22 cellular contexts compared by ENCODE assay signal in genomic region chr10:79354141-79354540, GRCh38. TPM values are rescaled to one million over a fixed set of nuclear protein-coding genes. Genes with fewer than 3 reads are reported as not detected.
DNase-seq lines count a peak whose midpoint lies in the region; ATAC-seq, FAIRE-seq and TF ChIP-seq lines count a peak whose summit lies in the region.
"Had no signal": no experiment of that assay in that cellular context is flagged by ENCODE, and none has a peak within 500 bp of the region (broad histone marks: within the 10 kb centered on the region; RNA-seq: fewer than 3 reads in every experiment).

No MANE protein-coding gene starts in this region.

- peaks cover 3% of the 10 kb centered on the region; the same call in 1 of the 2 replicates for H4K20me1 ChIP-seq in OCI-LY7 (ENCODE audit: insufficient read depth, low read length)
- H4K20me1 ChIP-seq in endothelial cell of umbilical vein (replicated peaks; ENCODE audit: control insufficient read depth, extremely low read depth, insufficient read depth, low read length) = no peaks in the 10 kb centered on the region

- H3K4me3 Mint-ChIP-seq in Caco-2 (ENCODE audit: unreplicated experiment) = no peak overlapping the region

- no peak for FAIRE-seq in endothelial cell of umbilical vein (lab: Jason Lieb, UNC)
- FAIRE-seq: astrocyte had no signal

- ATAC-seq in GM19452 (IDR thresholded peaks at IDR 0.05; ENCODE audit: unreplicated experiment) = no peak
- ATAC-seq in GM19463 (IDR thresholded peaks at IDR 0.05; ENCODE audit: unreplicated experiment) = no peak
- ATAC-seq: gastrocnemius medialis, left lobe of liver, SK-N-SH treated with all-trans-retinoic acid at 6 μM for 48 hours had no signal

- H3K27ac ChIP-seq in OCI-LY7 (ENCODE audit: low read depth, low read length, poor library complexity, severe bottlenecking) (no peak overlapping the region), endothelial cell of umbilical vein (ENCODE audit: insufficient read depth, low read depth, low read length) (no peak overlapping the region)
- H3K27ac ChIP-seq: C4-2B, colonic mucosa, epithelial cell of prostate, sigmoid colon, thyroid gland had no signal

- no peak for TF ChIP-seq CTCF in Caco-2 (IDR thresholded peaks at IDR 0.05; ENCODE audit: insufficient read depth in 1 of 2, low read depth in 1 of 2, low read length in 1 of 2, severe bottlenecking in 1 of 2, unreplicated experiment in 1 of 2)
- TF ChIP-seq CTCF in GM20000 (IDR thresholded peaks at IDR 0.05; ENCODE audit: extremely low read depth, missing control alignments) = no peak
- no peak for TF ChIP-seq CTCF in OCI-LY7 (conservative IDR thresholded peaks at IDR 0.05; ENCODE audit: low read length)
- no peak for TF ChIP-seq CTCF in endothelial cell of umbilical vein (IDR thresholded peaks at IDR 0.05; ENCODE audit: extremely low read depth in 1 of 2, insufficient read depth in 1 of 2, low read depth in 1 of 2, low read length in 2 of 2)

- no peak overlapping the region for H3K4me3 ChIP-seq in Caco-2 (ENCODE audit: low read depth, low read length)
- no peak overlapping the region for H3K4me3 ChIP-seq in OCI-LY7 (ENCODE audit: low read depth, low read length, poor library complexity, severe bottlenecking)
- H3K4me3 ChIP-seq in endothelial cell of umbilical vein (replicated peaks in 1 of 3; ENCODE audit: insufficient read depth in 1 of 3, low read depth in 1 of 3, low read length in 3 of 3) = no peak overlapping the region
- H3K4me3 ChIP-seq: colonic mucosa, gastrocnemius medialis, sigmoid colon, thyroid gland had no signal

- no peaks in the 10 kb centered on the region for H3K9me1 ChIP-seq in endothelial cell of umbilical vein (replicated peaks; ENCODE audit: control insufficient read depth, extremely low read depth, insufficient read depth, low read length)

- POLR2A ChIA-PET in Caco-2 (lab: Charles Lee) (interaction anchor here (0.5 kb wide), 1 partner anchor 852 kb away, joined by 4 read pairs; no protein-coding TSS in a partner anchor), OCI-LY7 (lab: Charles Lee) (no interaction called here), endothelial cell of umbilical vein (lab: Charles Lee) (no interaction called here)

- CTCF ChIA-PET in Caco-2 (lab: Charles Lee) = interaction anchor here (0.6 kb wide), 1 partner anchor 36 kb away, joined by 3 read pairs; no protein-coding TSS in a partner anchor
- CTCF ChIA-PET in OCI-LY7 (lab: Charles Lee; ENCODE audit: unreplicated experiment) = no interaction called here
- CTCF ChIA-PET in endothelial cell of umbilical vein (lab: Charles Lee) = interaction anchor here (1.0 kb wide), 1 partner anchor 20 kb away, joined by 3 read pairs; no protein-coding TSS in a partner anchor

- no peak overlapping the region for H3K4me2 ChIP-seq in OCI-LY7 (ENCODE audit: low read length)
- no peak overlapping the region for H3K4me2 ChIP-seq in endothelial cell of umbilical vein (ENCODE audit: insufficient read depth, low read length)

- TSS peak; percentile 10 for BruUV-seq in Caco-2 (replicated peaks; lab: Mats Ljungman, UMichigan)
- BruUV-seq in OCI-LY7 (replicated peaks; lab: Mats Ljungman, UMichigan) = TSS peak; percentile 71
- TSS peak; percentile 11 for BruUV-seq in endothelial cell of umbilical vein (replicated peaks; lab: Mats Ljungman, UMichigan)

- no peaks in the 10 kb centered on the region for H3K9me3 Mint-ChIP-seq in Caco-2 (ENCODE audit: unreplicated experiment)

- peaks cover 17% of the 10 kb centered on the region for H3K4me1 ChIP-seq in Caco-2
- H3K4me1 ChIP-seq in OCI-LY7 (ENCODE audit: insufficient read depth, low read length, poor library complexity, severe bottlenecking) = peaks cover 2% of the 10 kb centered on the region
- no peaks in the 10 kb centered on the region for H3K4me1 ChIP-seq in endothelial cell of umbilical vein (ENCODE audit: control insufficient read depth, extremely low read depth, insufficient read depth, low read length)

- H3K79me2 ChIP-seq in OCI-LY7 (ENCODE audit: insufficient read depth, low read depth, low read length) (peaks cover 7% of the 10 kb centered on the region; the same call in 1 of the 2 replicates), endothelial cell of umbilical vein (ENCODE audit: control insufficient read depth, insufficient read depth, low read length) (peaks cover 3% of the 10 kb centered on the region)

- H3K9ac ChIP-seq in endothelial cell of umbilical vein (replicated peaks; ENCODE audit: extremely low read depth, insufficient read depth, low read length) = no peak overlapping the region

- no peaks in the 10 kb centered on the region for H3K9me2 ChIP-seq in OCI-LY7 (ENCODE audit: insufficient read depth, low read length)

- no peaks in the 10 kb centered on the region for H3K27me3 Mint-ChIP-seq in Caco-2 (ENCODE audit: insufficient read depth, unreplicated experiment)

- dilution Hi-C loops in endothelial cell of umbilical vein (cut with MboI; ENCODE audit: extremely low pct_ligation_motif_present, low sequenced_read_pairs) = no loop called here

- H3K36me3 Mint-ChIP-seq in Caco-2 (ENCODE audit: insufficient read depth, unreplicated experiment) = peaks cover 79% of the 10 kb centered on the region

- H2AFZ ChIP-seq in OCI-LY7 (ENCODE audit: low read length) (no peak overlapping the region), endothelial cell of umbilical vein (ENCODE audit: low read depth, low read length) (no peak overlapping the region)

- peaks cover 8% of the 10 kb centered on the region for H3K4me1 Mint-ChIP-seq in Caco-2 (ENCODE audit: low read depth, unreplicated experiment)

- TF ChIP-seq POLR2A in endothelial cell of umbilical vein (IDR thresholded peaks at IDR 0.05; ENCODE audit: low read depth, low read length) = no peak

- H3K27ac Mint-ChIP-seq in Caco-2 (ENCODE audit: unreplicated experiment) = no peak overlapping the region

- DNase-seq in Caco-2 (no peak), GM20000 (ENCODE audit: low spot score) (peak; percentile 47), OCI-LY7 (ENCODE audit: low spot score) (no peak), endothelial cell of umbilical vein (ENCODE audit: low read depth, low spot score) (no peak), mesenteric fat pad (ENCODE audit: low spot score) (no peak)
- DNase-seq: activated CD8-positive, alpha-beta memory T cell treated with anti-CD3 and anti-CD28 coated beads for 24 hours; activated effector memory CD4-positive, alpha-beta T cell treated with Interleukin-2 at 50 U/mL for 16 hours; colonic mucosa; DMS53; gastrocnemius medialis; NCI-H1436 treated with DMSO at 0.1 percent for 48 hours; NCI-H345; sigmoid colon; stimulated activated CD4-positive, alpha-beta T cell treated with anti-CD3 and anti-CD28 coated beads, Interleukin-2, amount 100 ng/mL, for 48 hours; thyroid gland had no signal

- H3K9me3 ChIP-seq in Caco-2 = no peaks in the 10 kb centered on the region
- H3K9me3 ChIP-seq in OCI-LY7 (ENCODE audit: low read length) = no peaks in the 10 kb centered on the region
- no peaks in the 10 kb centered on the region for H3K9me3 ChIP-seq in endothelial cell of umbilical vein (replicated peaks; ENCODE audit: control insufficient read depth, insufficient read depth, low read length)
- H3K9me3 ChIP-seq: colonic mucosa, gastrocnemius medialis, sigmoid colon, thyroid gland had no signal

- intact Hi-C loops in Caco-2 (cut with micrococcal nuclease; ENCODE audit: unreplicated experiment) = no loop called here
- intact Hi-C loops in OCI-LY7 (cut with micrococcal nuclease; ENCODE audit: unreplicated experiment) = no loop called here
- intact Hi-C loops in endothelial cell of umbilical vein (cut with micrococcal nuclease) = no loop called here

- peaks cover 22% of the 10 kb centered on the region for H3K36me3 ChIP-seq in Caco-2 (ENCODE audit: control insufficient read depth, insufficient read depth, low read length)
- peaks cover 80% of the 10 kb centered on the region for H3K36me3 ChIP-seq in OCI-LY7 (ENCODE audit: insufficient read depth, low read length)
- peaks cover 7 to 38% of the 10 kb centered on the region in 2 experiments for H3K36me3 ChIP-seq in endothelial cell of umbilical vein (ENCODE audit: control insufficient read depth in 2 of 2, extremely low read depth in 1 of 2, insufficient read depth in 2 of 2, low read length in 2 of 2)

- H3K27me3 ChIP-seq in Caco-2 (replicated peaks; ENCODE audit: control insufficient read depth, insufficient read depth, low read length) = no peaks in the 10 kb centered on the region
- H3K27me3 ChIP-seq in endothelial cell of umbilical vein (ENCODE audit: control insufficient read depth in 2 of 2, insufficient read depth in 2 of 2, low read length in 2 of 2) = no peaks in the 10 kb centered on the region
- H3K27me3 ChIP-seq: colonic mucosa, gastrocnemius medialis, sigmoid colon, thyroid gland had no signal

TF ChIP-seq in endothelial cell of umbilical vein, 7 proteins besides CTCF, POLR2A, EP300 and RAD21:
- TF ChIP-seq EZH2 (IDR thresholded peaks at IDR 0.05; ENCODE audit: borderline replicate concordance, low read depth, low read length, severe bottlenecking) (no peak), FOS (IDR thresholded peaks at IDR 0.05; ENCODE audit: borderline replicate concordance, insufficient read depth, low read length) (no peak), GATA2 (IDR thresholded peaks at IDR 0.05; ENCODE audit: insufficient read depth, insufficient read length, low read depth, low read length) (no peak), MAX (IDR thresholded peaks at IDR 0.05; ENCODE audit: insufficient read depth, insufficient read length) (no peak), MYC (IDR thresholded peaks at IDR 0.05; ENCODE audit: low read depth, low read length) (no peak), POLR2AphosphoS5 (IDR thresholded peaks at IDR 0.05; ENCODE audit: insufficient read depth, low read depth, low read length) (no peak), JUN (IDR thresholded peaks at IDR 0.05; ENCODE audit: borderline replicate concordance, insufficient read depth, insufficient read length, low read depth) (no peak)
TF ChIP-seq in endothelial cell of umbilical vein: peak in this region for 0.

RNA-seq across cellular contexts. Expression of gene PPIF, which starts 6.9 kb away (rescaled TPM):
- total RNA-seq in Caco-2 (2022) (116 and 133 TPM in 2 replicates), OCI-LY7 (2022) (103 and 121 TPM in 2 replicates), endothelial cell of umbilical vein (42.7 and 51.2 TPM in 2 replicates), mesenteric fat pad (181 TPM)
- total RNA-seq in OCI-LY7 (2014; rRNA removed; shearing (Covaris generic)) = 44.8 and 55.7 TPM in 2 replicates
- polyA plus RNA-seq in endothelial cell of umbilical vein = 38.7 and 50.7 TPM in 2 replicates
- polyA plus RNA-seq in endothelial cell of umbilical vein (2011; cell fraction: cytosol; rRNA removed) = 73.6 and 86.3 TPM in 2 replicates
- 59.8 and 66.8 TPM in 2 replicates for polyA plus RNA-seq in endothelial cell of umbilical vein (2011; cell fraction: nucleus; rRNA removed)
- 60.9 and 70.8 TPM in 2 replicates for polyA plus RNA-seq in endothelial cell of umbilical vein (2012)
- polyA minus RNA-seq in endothelial cell of umbilical vein = 40.4 and 49.0 TPM in 2 replicates
- 79.4 TPM for polyA minus RNA-seq in endothelial cell of umbilical vein (2011; cell fraction: cytosol; rRNA and poly(A)+ RNA removed)
- 27.5 and 31.9 TPM in 2 replicates for polyA minus RNA-seq in endothelial cell of umbilical vein (2011; cell fraction: nucleus; rRNA and poly(A)+ RNA removed)
